In the genomic region with DNA sequence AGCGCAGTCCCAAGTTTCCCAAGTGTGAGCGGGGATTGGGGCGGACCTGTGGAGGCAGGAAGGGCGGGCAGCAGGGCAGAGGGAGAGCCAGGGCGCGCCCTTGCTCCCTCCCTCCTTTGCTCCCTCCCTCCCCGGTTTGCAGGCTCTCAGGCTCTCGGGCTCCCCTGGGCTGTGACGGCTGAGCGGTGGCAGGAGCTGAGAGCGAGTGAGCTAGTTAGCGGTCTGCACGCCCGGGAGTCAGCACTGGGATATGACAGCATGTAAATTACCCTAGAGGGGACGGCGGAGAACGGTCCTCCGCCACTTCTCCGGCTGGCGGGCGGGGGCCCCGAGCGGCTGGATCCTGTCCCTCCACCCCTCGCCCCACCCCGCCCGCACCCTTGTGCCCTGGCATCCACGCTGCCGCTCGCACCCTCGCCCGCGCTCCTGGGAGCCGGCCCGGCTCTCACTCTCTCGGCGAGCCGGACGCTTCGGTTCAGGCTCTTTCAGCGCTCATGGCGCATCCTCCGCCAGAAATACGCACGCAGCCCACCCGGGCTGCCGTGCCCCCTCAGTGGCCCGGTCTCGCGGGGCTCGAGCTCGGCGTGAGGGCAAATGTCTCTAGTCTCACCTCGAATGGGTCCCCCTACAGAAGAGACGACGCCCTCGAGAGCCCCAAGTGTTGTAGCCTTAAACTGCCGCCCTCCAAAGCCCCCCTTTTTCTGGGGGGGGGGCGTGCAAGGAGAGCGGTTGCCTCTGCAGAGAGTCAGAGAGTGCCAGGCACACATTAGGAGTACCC, we compare ENCODE assay signal across 1 cellular context.
TF ChIP-seq lines count a peak whose summit lies in the region.

Gene TSC22D3 (minus strand): TSS at position 54 of the 778 bp plus-strand sequence. CDS start 368 bp downstream, outside the sequence.

TF ChIP-seq in HCT116, 20 proteins besides CTCF, POLR2A, EP300 and RAD21:
- TF ChIP-seq YY1 (IDR thresholded peaks at IDR 0.05; ENCODE audit: extremely low read depth, insufficient replicate concordance, low read depth, low read length), result no peak
- TF ChIP-seq ATF3 (IDR thresholded peaks at IDR 0.05), result no peak
- TF ChIP-seq REST (IDR thresholded peaks at IDR 0.05; ENCODE audit: low read depth), result no peak
- no peak for TF ChIP-seq EGR1 (IDR thresholded peaks at IDR 0.05; ENCODE audit: low read depth)
- no peak for TF ChIP-seq EZH2phosphoT487 (IDR thresholded peaks at IDR 0.05; ENCODE audit: borderline replicate concordance)
- no peak for TF ChIP-seq ELF1 (IDR thresholded peaks at IDR 0.05; ENCODE audit: borderline replicate concordance, low read depth)
- TF ChIP-seq SIN3A (IDR thresholded peaks at IDR 0.05; ENCODE audit: low read depth), result no peak
- TF ChIP-seq POLR2AphosphoS5 (IDR thresholded peaks at IDR 0.05; ENCODE audit: low read depth, low read length), result no peak
- no peak for TF ChIP-seq CEBPB (IDR thresholded peaks at IDR 0.05; ENCODE audit: low read depth)
- TF ChIP-seq ZBTB33 (IDR thresholded peaks at IDR 0.05; ENCODE audit: extremely low read depth, insufficient replicate concordance, low read length), result no peak
- TF ChIP-seq SRF (IDR thresholded peaks at IDR 0.05; ENCODE audit: low read depth), result no peak
- no peak for TF ChIP-seq ZFX (IDR thresholded peaks at IDR 0.05)
- TF ChIP-seq EZH2 (IDR thresholded peaks at IDR 0.05), result no peak
- no peak for TF ChIP-seq FOSL1 (IDR thresholded peaks at IDR 0.05; ENCODE audit: low read depth)
- no peak for TF ChIP-seq TCF7L2 (IDR thresholded peaks at IDR 0.05; ENCODE audit: borderline replicate concordance, extremely low read depth, insufficient read depth, insufficient read length)
- no peak for TF ChIP-seq CBX3 (IDR thresholded peaks at IDR 0.05; ENCODE audit: low read depth)
TF ChIP-seq in HCT116: peak in this region for 0.
